Comparison of ENCODE assay signal across 13 cellular contexts in genomic region chr18:9734189-9734588, GRCh38. TPM values are rescaled to one million over a fixed set of nuclear protein-coding genes. Genes with fewer than 3 reads are reported as not detected.
DNase-seq lines count a peak whose midpoint lies in the region; ATAC-seq and TF ChIP-seq lines count a peak whose summit lies in the region.
"Had no signal": no experiment of that assay in that cellular context is flagged by ENCODE, and none has a peak within 500 bp of the region (broad histone marks: within the 10 kb centered on the region; RNA-seq: fewer than 3 reads in every experiment).

No MANE protein-coding gene starts in this region.

- peaks cover 1% of the 10 kb centered on the region for H3K36me3 Mint-ChIP-seq in mesothelial cell of epicardium

- H3K79me1 ChIP-seq in trophoblast cell (ENCODE audit: low read length), result no peaks in the 10 kb centered on the region

- intact Hi-C loops in Panc1 (cut with micrococcal nuclease; ENCODE audit: unreplicated experiment), result no loop called here

- H2AFZ ChIP-seq in trophoblast cell (ENCODE audit: insufficient read depth, low read length, poor library complexity), result no peak overlapping the region

- peak overlapping the region; percentile 31 for H3K4ac ChIP-seq in trophoblast cell (ENCODE audit: low read depth, low read length)

- no peak overlapping the region for H3K14ac ChIP-seq in trophoblast cell (ENCODE audit: low read length)

- H3K4me3 Mint-ChIP-seq in stimulated activated naive CD8-positive, alpha-beta T cell treated with anti-CD3 and anti-CD28 coated beads, Interleukin-15, amount 100 ng/mL, for 72 hours, result peak overlapping the region in 1 of 2 donors; percentile 58
- H3K4me3 Mint-ChIP-seq in mesothelial cell of epicardium, result no peak overlapping the region

- H3K27ac Mint-ChIP-seq in stimulated activated naive CD8-positive, alpha-beta T cell treated with anti-CD3 and anti-CD28 coated beads, Interleukin-15, amount 100 ng/mL, for 72 hours, result no peak overlapping the region
- no peak overlapping the region for H3K27ac Mint-ChIP-seq in mesothelial cell of epicardium

- peak; percentile 35 for DNase-seq in DMS53 (lab: John Stamatoyannopoulos, UW)
- no peak for DNase-seq in DMS53 treated with DMSO at 0.1 percent for 48 hours (lab: John Stamatoyannopoulos, UW; ENCODE audit: unreplicated experiment)
- no peak for DNase-seq in Panc1 (ENCODE audit: low read depth, low spot score)
- DNase-seq in trophoblast cell, result peak; percentile 95
- no peak for DNase-seq in stimulated activated naive CD8-positive, alpha-beta T cell treated with anti-CD3 and anti-CD28 coated beads, Interleukin-15, amount 100 ng/mL, for 72 hours
- no peak for DNase-seq in mesothelial cell of epicardium (ENCODE audit: low spot score in 2 of 2, unreplicated experiment in 2 of 2)
- no peak for DNase-seq in effector CD4-positive, alpha-beta T cell
- DNase-seq: activated T-cell treated with anti-CD3 and anti-CD28 coated beads, Interleukin-2, amount 50 U/mL, for 1 hour; anterior cingulate cortex; heart left ventricle; testis had no signal

- WGBS in gastroesophageal sphincter (ENCODE audit: low coverage in 1 of 2), 2 donors, result 54 to 66% methylated on average over 8 to 9 of the region's 9 CpGs
- WGBS in trophoblast cell (ENCODE audit: extremely low coverage, insufficient coverage, insufficient read length), result no CpG with 5 or more reads among the region's 9 CpGs

- no peak for TF ChIP-seq CTCF in Panc1 (IDR thresholded peaks at IDR 0.05)
- TF ChIP-seq CTCF in gastroesophageal sphincter (IDR thresholded peaks at IDR 0.05), result no peak
- TF ChIP-seq CTCF in mesothelial cell of epicardium (IDR thresholded peaks at IDR 0.05; ENCODE audit: unreplicated experiment), result no peak

- POLR2A ChIA-PET in Panc1 (lab: Charles Lee), result interaction anchor here (0.6 kb wide), 2 partner anchors 16 to 171 kb away, joined by 4 read pairs; no protein-coding TSS in a partner anchor

- TF ChIP-seq POLR2A in gastroesophageal sphincter (IDR thresholded peaks at IDR 0.05), result no peak

- H3K9me3 Mint-ChIP-seq in stimulated activated naive CD8-positive, alpha-beta T cell treated with anti-CD3 and anti-CD28 coated beads, Interleukin-15, amount 100 ng/mL, for 72 hours, result no peaks in the 10 kb centered on the region
- no peaks in the 10 kb centered on the region for H3K9me3 Mint-ChIP-seq in mesothelial cell of epicardium

- H3K9me3 ChIP-seq in Panc1 (ENCODE audit: control insufficient read depth, insufficient read depth, low read depth, low read length), result no peaks in the 10 kb centered on the region
- no peaks in the 10 kb centered on the region for H3K9me3 ChIP-seq in gastroesophageal sphincter
- H3K9me3 ChIP-seq in trophoblast cell (ENCODE audit: insufficient read depth, low read depth, low read length), result no peaks in the 10 kb centered on the region
- H3K9me3 ChIP-seq: heart left ventricle, testis had no signal

- no peak overlapping the region for H3K18ac ChIP-seq in trophoblast cell (ENCODE audit: low read length)

- ATAC-seq in Panc1 (peak; percentile 44), gastroesophageal sphincter (peak; percentile 25)
- ATAC-seq in stimulated activated naive CD8-positive, alpha-beta T cell treated with anti-CD3 and anti-CD28 coated beads, Interleukin-15, amount 100 ng/mL, for 72 hours, result no peak
- ATAC-seq: activated CD4-positive, CD25-positive, alpha-beta regulatory T cell treated with anti-CD3 and anti-CD28 coated beads, Interleukin-2, amount 50 U/mL, for 24 hours had no signal

- H2AK5ac ChIP-seq in trophoblast cell (ENCODE audit: low read length), result no peak overlapping the region

- no peak overlapping the region for H4K8ac ChIP-seq in trophoblast cell (ENCODE audit: low read depth, low read length)

- H3K36me3 ChIP-seq in Panc1 (ENCODE audit: control insufficient read depth, insufficient read depth, low read length), result no peaks in the 10 kb centered on the region
- H3K36me3 ChIP-seq in gastroesophageal sphincter, result peaks cover 0 to 27% of the 10 kb centered on the region in 2 donors
- peaks cover 35 to 47% of the 10 kb centered on the region in 2 experiments for H3K36me3 ChIP-seq in trophoblast cell (ENCODE audit: control insufficient read depth in 1 of 2, insufficient read depth in 2 of 2, low read length in 2 of 2)

- no peak overlapping the region for H4K91ac ChIP-seq in trophoblast cell (ENCODE audit: low read depth, low read length)

- H2BK5ac ChIP-seq in trophoblast cell (ENCODE audit: low read depth, low read length, poor library complexity), result no peak overlapping the region

- H3K9ac ChIP-seq in trophoblast cell (ENCODE audit: low read length), result no peak overlapping the region

- H3K4me1 ChIP-seq in Panc1 (ENCODE audit: control insufficient read depth, insufficient read depth, low read length) (peaks cover 88% of the 10 kb centered on the region), gastroesophageal sphincter (peaks cover 0 to 18% (median 0%) of the 10 kb centered on the region in 3 donors), trophoblast cell (ENCODE audit: control insufficient read depth in 1 of 2, insufficient read depth in 2 of 2, low read length in 2 of 2) (peaks cover 15 to 19% of the 10 kb centered on the region in 2 experiments)
- H3K4me1 ChIP-seq: testis had no signal

- no peak overlapping the region for H2BK12ac ChIP-seq in trophoblast cell (ENCODE audit: low read length)

- peaks cover 51% of the 10 kb centered on the region for H3K27me3 Mint-ChIP-seq in stimulated activated naive CD8-positive, alpha-beta T cell treated with anti-CD3 and anti-CD28 coated beads, Interleukin-15, amount 100 ng/mL, for 72 hours
- H3K27me3 Mint-ChIP-seq in mesothelial cell of epicardium (ENCODE audit: low read depth), result no peaks in the 10 kb centered on the region

- H3K27ac ChIP-seq in Panc1 (ENCODE audit: low read length) (peak overlapping the region; percentile 99), gastroesophageal sphincter (no peak overlapping the region), trophoblast cell (ENCODE audit: low read depth, low read length) (no peak overlapping the region)
- H3K27ac ChIP-seq: heart left ventricle, testis had no signal

- TF ChIP-seq EP300 in gastroesophageal sphincter (IDR thresholded peaks at IDR 0.05), result no peak

- H3K79me2 ChIP-seq in trophoblast cell (ENCODE audit: control insufficient read depth, insufficient read depth, low read length, poor library complexity), result peaks cover 32% of the 10 kb centered on the region

- H3K4me3 ChIP-seq in Panc1 (ENCODE audit: low read depth in 2 of 2, low read length in 2 of 2), result peak overlapping the region in 1 of 2 experiments; percentile 24; a peak in 1 of 4 replicates
- no peak overlapping the region for H3K4me3 ChIP-seq in gastroesophageal sphincter
- no peak overlapping the region for H3K4me3 ChIP-seq in trophoblast cell (ENCODE audit: low read depth, low read length)
- H3K4me3 ChIP-seq: heart left ventricle, testis had no signal

- in situ Hi-C loops in Panc1 (cut with HindIII; ENCODE audit: low pct_unique_long_range_greater_than_20kb, low sequenced_read_pairs), result no loop called here

- H3K27me3 ChIP-seq in Panc1 (ENCODE audit: control insufficient read depth, insufficient read depth, low read length) (no peaks in the 10 kb centered on the region), gastroesophageal sphincter (no peaks in the 10 kb centered on the region), trophoblast cell (ENCODE audit: insufficient read depth, low read length) (no peaks in the 10 kb centered on the region)
- H3K27me3 ChIP-seq: heart left ventricle, testis had no signal

- H3K23ac ChIP-seq in trophoblast cell (ENCODE audit: low read length), result no peak overlapping the region

- H4K12ac ChIP-seq in trophoblast cell (ENCODE audit: low read depth, low read length), result no peak overlapping the region

- no peak overlapping the region for H2BK120ac ChIP-seq in trophoblast cell (ENCODE audit: insufficient read depth, low read length, poor library complexity)

- no TSS peak for BruUV-seq in Panc1 (replicated peaks; lab: Mats Ljungman, UMichigan)

- CTCF ChIA-PET in Panc1 (lab: Charles Lee), result no interaction called here

- H3K4me1 Mint-ChIP-seq in stimulated activated naive CD8-positive, alpha-beta T cell treated with anti-CD3 and anti-CD28 coated beads, Interleukin-15, amount 100 ng/mL, for 72 hours, result peaks cover 15% of the 10 kb centered on the region
- peaks cover 15% of the 10 kb centered on the region for H3K4me1 Mint-ChIP-seq in mesothelial cell of epicardium

- no peak overlapping the region for H3K4me2 ChIP-seq in trophoblast cell (ENCODE audit: low read length)

RNA-seq across cellular contexts. Expression of gene RAB31, which starts 26.1 kb away (rescaled TPM):
- 118 TPM for total RNA-seq in Panc1 (2021; ENCODE audit: unreplicated experiment)
- 112 TPM for polyA plus RNA-seq in Panc1 (2012; ENCODE audit: insufficient read length)
- total RNA-seq in gastroesophageal sphincter, result 100 to 1,000 TPM; 108 to 181 (median 136) TPM
- 287 and 288 TPM in 2 replicates for polyA plus RNA-seq in trophoblast cell (2013)
- 20.0 to 21.8 TPM (median 21.8 TPM) in 3 replicates for total RNA-seq in mesothelial cell of epicardium

Comparison
In these comparisons a context has a peak if more than half of its experiments do, and no peak if none do; other contexts are left out.
1. DNase-seq: peak in DMS53 (single experiment) and trophoblast cell (2 of 2); none in DMS53 treated with DMSO at 0.1 percent for 48 hours (single experiment), Panc1 (single experiment), stimulated activated naive CD8-positive, alpha-beta T cell treated with anti-CD3 and anti-CD28 coated beads, Interleukin-15, amount 100 ng/mL, for 72 hours (0 of 2), mesothelial cell of epicardium (0 of 2) and effector CD4-positive, alpha-beta T cell (single experiment).